ENCODE assay signal across 32 cellular contexts in the genomic region with DNA sequence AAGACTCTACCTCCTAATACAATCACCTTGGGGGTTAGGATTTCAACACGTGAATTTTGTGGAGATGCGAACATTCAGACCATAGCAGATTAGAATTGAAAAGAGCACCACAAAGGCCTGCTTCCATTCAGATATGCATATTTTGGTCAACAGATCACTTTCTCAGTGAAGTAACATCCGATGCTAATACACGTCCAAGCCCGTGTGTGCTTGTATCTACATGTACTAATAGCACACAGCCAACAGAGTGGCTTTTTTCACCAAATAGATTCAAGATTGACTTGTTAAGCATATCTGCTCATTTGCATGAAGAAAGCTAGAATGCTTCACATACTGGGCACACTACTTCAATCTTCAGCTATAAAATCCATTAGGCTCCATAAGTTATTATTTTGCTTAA. TPM values are rescaled to one million over a fixed set of nuclear protein-coding genes. Genes with fewer than 3 reads are reported as not detected.
DNase-seq lines count a peak whose midpoint lies in the region; ATAC-seq, FAIRE-seq and TF ChIP-seq lines count a peak whose summit lies in the region.
"Had no signal": no experiment of that assay in that cellular context is flagged by ENCODE, and none has a peak within 500 bp of the region (broad histone marks: within the 10 kb centered on the region; RNA-seq: fewer than 3 reads in every experiment).

No MANE protein-coding gene starts in this region.

- H4K20me1 ChIP-seq in keratinocyte (ENCODE audit: control insufficient read depth, extremely low read depth, insufficient read depth, low read length): no peaks in the 10 kb centered on the region

- H3K9me3 ChIP-seq in breast epithelium (no peaks in the 10 kb centered on the region), keratinocyte (ENCODE audit: control insufficient read depth, low read depth, low read length) (no peaks in the 10 kb centered on the region), suprapubic skin (no peaks in the 10 kb centered on the region)
- no peaks in the 10 kb centered on the region for H3K9me3 ChIP-seq in CD8-positive, alpha-beta memory T cell (ENCODE audit: low read length)
- H3K9me3 ChIP-seq: colonic mucosa, gastrocnemius medialis, pancreas, thoracic aorta had no signal

- H3K4me3 Mint-ChIP-seq in CD8-positive, alpha-beta memory T cell: no peak overlapping the region
- H3K4me3 Mint-ChIP-seq: activated CD4-positive, alpha-beta T cell treated with anti-CD3 and anti-CD28 coated beads for 36 hours; activated naive CD8-positive, alpha-beta T cell; T-helper 2 cell treated with Interferon-gamma antibody and Interleukin-4, amounts not matched to agents 5 μg/mL and 100 μg/mL, for 36 hours had no signal

- no peak for ATAC-seq in GM18873 (IDR thresholded peaks at IDR 0.05; ENCODE audit: low FRiP score, unreplicated experiment)
- ATAC-seq: activated CD4-positive, alpha-beta T cell treated with anti-CD3 and anti-CD28 coated beads for 36 hours; gastrocnemius medialis; left cardiac atrium; pancreas had no signal

- DNase-seq in HPDE6-E6E7 (ENCODE audit: extremely low spot score) (peak; percentile 34), breast epithelium (ENCODE audit: low spot score in 2 of 2) (peak in 1 of 2 donors; percentile 57), keratinocyte (ENCODE audit: low read depth, low spot score) (peak; percentile 71), suprapubic skin (ENCODE audit: low spot score in 2 of 2) (no peak), activated gamma-delta T cell (lab: John Stamatoyannopoulos, UW) (no peak)
- no peak for DNase-seq in CD8-positive, alpha-beta memory T cell
- DNase-seq: activated CD4-positive, alpha-beta T cell treated with anti-CD3 and anti-CD28 coated beads for 36 hours; activated CD8-positive, alpha-beta memory T cell treated with anti-CD3 and anti-CD28 coated beads for 24 hours; activated effector memory CD4-positive, alpha-beta T cell treated with Interleukin-2 at 50 U/mL for 16 hours; activated T-cell treated with anti-CD3 and anti-CD28 coated beads for 4 hours; colonic mucosa; effector memory CD4-positive, alpha-beta T cell; gastrocnemius medialis; H7; hypothalamus; Kasumi-1; left cardiac atrium; NCI-H1436; NCI-H345; NCI-H69; nephron progenitor cell; pancreas; SHP77; small intestine; stimulated activated naive CD4-positive, alpha-beta T cell treated with Interleukin-2 at 50 U/mL for 16 hours had no signal

- no peaks in the 10 kb centered on the region for H3K79me2 ChIP-seq in keratinocyte (ENCODE audit: control insufficient read depth, insufficient read depth, low read length)

- H3K9me1 ChIP-seq in keratinocyte (ENCODE audit: control insufficient read depth, extremely low read depth, insufficient read depth, low read length): no peaks in the 10 kb centered on the region

- H3K27ac ChIP-seq in breast epithelium (peak overlapping the region; percentile 66 to 71), keratinocyte (ENCODE audit: control insufficient read depth, insufficient read depth, low read length) (peak overlapping the region; percentile 53), suprapubic skin (peak overlapping the region; percentile 65)
- no peak overlapping the region for H3K27ac ChIP-seq in CD8-positive, alpha-beta memory T cell (ENCODE audit: low read depth, low read length)
- H3K27ac ChIP-seq: cardiac muscle cell, colonic mucosa, VCaP had no signal

- H3K9ac ChIP-seq in keratinocyte (ENCODE audit: control insufficient read depth, extremely low read depth, insufficient read depth, low read length): no peak overlapping the region

- H3K4me1 ChIP-seq in breast epithelium: peaks cover 0 to 10% of the 10 kb centered on the region in 2 donors
- H3K4me1 ChIP-seq in keratinocyte (ENCODE audit: control insufficient read depth, extremely low read depth, insufficient read depth, low read length): peaks cover 38% of the 10 kb centered on the region
- peaks cover 29% of the 10 kb centered on the region for H3K4me1 ChIP-seq in suprapubic skin
- peaks cover 5% of the 10 kb centered on the region for H3K4me1 ChIP-seq in CD8-positive, alpha-beta memory T cell (ENCODE audit: insufficient read depth, low read length)
- H3K4me1 ChIP-seq: colonic mucosa had no signal

- POLR2A ChIA-PET in CD8-positive, alpha-beta memory T cell (lab: Charles Lee): no interaction called here

- 55% methylated on average over 5 of the region's 5 CpGs for WGBS in suprapubic skin

- peak; percentile 94 for FAIRE-seq in keratinocyte (lab: Jason Lieb, UNC)
- FAIRE-seq: GM12892, pancreas, small intestine had no signal

- H3K4me3 ChIP-seq in breast epithelium: no peak overlapping the region
- H3K4me3 ChIP-seq in keratinocyte (ENCODE audit: control insufficient read depth in 2 of 3, extremely low read depth in 1 of 3, insufficient read depth in 2 of 3, low read depth in 1 of 3, low read length in 3 of 3): no peak overlapping the region
- no peak overlapping the region for H3K4me3 ChIP-seq in suprapubic skin
- no peak overlapping the region for H3K4me3 ChIP-seq in CD8-positive, alpha-beta memory T cell (ENCODE audit: low read length)
- H3K4me3 ChIP-seq: cardiac muscle cell, colonic mucosa, pancreas, thoracic aorta had no signal

- no peaks in the 10 kb centered on the region for H3K36me3 Mint-ChIP-seq in CD8-positive, alpha-beta memory T cell
- H3K36me3 Mint-ChIP-seq: activated naive CD8-positive, alpha-beta T cell had no signal

- H2AFZ ChIP-seq in keratinocyte (ENCODE audit: control insufficient read depth, low read length): peak overlapping the region; percentile 72

- H3K27me3 Mint-ChIP-seq in CD8-positive, alpha-beta memory T cell: peaks cover 0 to 4% of the 10 kb centered on the region in 2 donors
- H3K27me3 Mint-ChIP-seq: activated CD4-positive, alpha-beta T cell treated with anti-CD3 and anti-CD28 coated beads for 36 hours; activated naive CD8-positive, alpha-beta T cell had no signal

- no peak for TF ChIP-seq EP300 in suprapubic skin (IDR thresholded peaks at IDR 0.05)

- intact Hi-C loops in breast epithelium (cut with DNase I; ENCODE audit: low total_unique reads): no loop called here

- peak overlapping the region; percentile 75 for H3K4me2 ChIP-seq in keratinocyte (ENCODE audit: control insufficient read depth, extremely low read depth, insufficient read depth, low read depth, low read length)

- CTCF ChIA-PET in CD8-positive, alpha-beta memory T cell (lab: Charles Lee): interaction anchor here (1.6 kb wide), 1 partner anchor 10 kb away, joined by 3 read pairs; no protein-coding TSS in a partner anchor

- H3K36me3 ChIP-seq in breast epithelium (no peaks in the 10 kb centered on the region), keratinocyte (ENCODE audit: control insufficient read depth in 2 of 2, extremely low read depth in 1 of 2, insufficient read depth in 2 of 2, low read length in 2 of 2) (no peaks in the 10 kb centered on the region), suprapubic skin (no peaks in the 10 kb centered on the region)
- no peaks in the 10 kb centered on the region for H3K36me3 ChIP-seq in CD8-positive, alpha-beta memory T cell (ENCODE audit: insufficient read depth, low read length)
- H3K36me3 ChIP-seq: cardiac muscle cell, colonic mucosa, gastrocnemius medialis, pancreas, thoracic aorta had no signal

- H3K27me3 ChIP-seq in breast epithelium (no peaks in the 10 kb centered on the region), keratinocyte (ENCODE audit: control insufficient read depth, extremely low read depth, insufficient read depth, low read length) (no peaks in the 10 kb centered on the region), suprapubic skin (no peaks in the 10 kb centered on the region)
- no peaks in the 10 kb centered on the region for H3K27me3 ChIP-seq in CD8-positive, alpha-beta memory T cell (ENCODE audit: insufficient read depth, low read length, poor library complexity, severe bottlenecking)
- H3K27me3 ChIP-seq: cardiac muscle cell, colonic mucosa, gastrocnemius medialis, pancreas had no signal

- TF ChIP-seq POLR2A in breast epithelium (IDR thresholded peaks at IDR 0.05): no peak
- TF ChIP-seq POLR2A in suprapubic skin (IDR thresholded peaks at IDR 0.05): no peak

- H3K4me1 Mint-ChIP-seq in CD8-positive, alpha-beta memory T cell: peaks cover 7 to 12% (median 11%) of the 10 kb centered on the region in 3 donors

- TF ChIP-seq CTCF in breast epithelium (IDR thresholded peaks at IDR 0.05) (no peak), keratinocyte (optimal IDR thresholded peaks at IDR 0.05 in 1 of 3, IDR thresholded peaks at IDR 0.05 in 1 of 3, conservative IDR thresholded peaks at IDR 0.05 in 1 of 3; ENCODE audit: extremely low read depth in 1 of 3, insufficient read depth in 2 of 3, low read length in 3 of 3) (no peak), suprapubic skin (IDR thresholded peaks at IDR 0.05) (no peak)

- dilution Hi-C loops in keratinocyte (cut with MboI; ENCODE audit: extremely low pct_ligation_motif_present, low sequenced_read_pairs): no loop called here

- H3K9me3 Mint-ChIP-seq in CD8-positive, alpha-beta memory T cell: no peaks in the 10 kb centered on the region
- H3K9me3 Mint-ChIP-seq: T-helper 2 cell treated with Interferon-gamma antibody and Interleukin-4, amounts not matched to agents 5 μg/mL and 100 μg/mL, for 36 hours had no signal

- no peak overlapping the region for H3K27ac Mint-ChIP-seq in CD8-positive, alpha-beta memory T cell
- H3K27ac Mint-ChIP-seq: activated CD4-positive, alpha-beta T cell treated with anti-CD3 and anti-CD28 coated beads for 36 hours; activated naive CD8-positive, alpha-beta T cell; T-helper 2 cell treated with Interferon-gamma antibody and Interleukin-4, amounts not matched to agents 5 μg/mL and 100 μg/mL, for 36 hours had no signal

RNA-seq across cellular contexts. Expression of gene SSBP2, which starts 35.6 kb away (rescaled TPM):
- total RNA-seq in breast epithelium (100 to 1,000 TPM in 1 of 3 donors, 10 to 100 TPM in 2; 65.5 to 110 (median 76.6) TPM), suprapubic skin (100 to 1,000 TPM in 1 of 4 donors, 10 to 100 TPM in 3; 54.1 to 136 (median 69.8) TPM)
- polyA plus RNA-seq in keratinocyte: 7.9 to 34.2 TPM (median 14.6 TPM) in 3 replicates
- 14.9 TPM for polyA plus RNA-seq in keratinocyte (2011; ENCODE audit: low read depth)
- 14.0 and 25.3 TPM in 2 replicates for polyA plus RNA-seq in keratinocyte (2011; cell fraction: cytosol; rRNA removed)
- 24.4 and 28.5 TPM in 2 replicates for polyA plus RNA-seq in keratinocyte (2011; cell fraction: nucleus; rRNA removed)
- 5.2 and 27.8 TPM in 2 replicates for polyA plus RNA-seq in keratinocyte (2012; ENCODE audit: low replicate concordance)
- 3.9 to 41.0 TPM (median 20.2 TPM) in 3 replicates for polyA minus RNA-seq in keratinocyte
- polyA minus RNA-seq in keratinocyte (2011; cell fraction: cytosol; rRNA and poly(A)+ RNA removed): 16.7 TPM
- 12.1 and 19.0 TPM in 2 replicates for polyA minus RNA-seq in keratinocyte (2011; cell fraction: nucleus; rRNA and poly(A)+ RNA removed)
- total RNA-seq in CD8-positive, alpha-beta memory T cell: 10 to 100 TPM in 1 of 2 experiments, 1 to 10 TPM in 1; 9.2 to 10.4 TPM
- 21.8 TPM for polyA plus RNA-seq in CD8-positive, alpha-beta memory T cell

Comparison
In these comparisons a context has a peak if more than half of its experiments do, and no peak if none do; other contexts are left out.
1. DNase-seq: peak in HPDE6-E6E7 (single experiment) and keratinocyte (single experiment); none in suprapubic skin (0 of 2), activated gamma-delta T cell (single experiment) and CD8-positive, alpha-beta memory T cell (0 of 5).
2. RNA of gene SSBP2, which starts 35.6 kb away (total RNA-seq): 65.5 to 110 TPM in breast epithelium and 54.1 to 136 TPM in suprapubic skin; 9.2 to 10.4 TPM in CD8-positive, alpha-beta memory T cell; every median in the first group is over 4 times any median in the second.